12 cellular contexts compared by ENCODE assay signal in the genomic region with DNA sequence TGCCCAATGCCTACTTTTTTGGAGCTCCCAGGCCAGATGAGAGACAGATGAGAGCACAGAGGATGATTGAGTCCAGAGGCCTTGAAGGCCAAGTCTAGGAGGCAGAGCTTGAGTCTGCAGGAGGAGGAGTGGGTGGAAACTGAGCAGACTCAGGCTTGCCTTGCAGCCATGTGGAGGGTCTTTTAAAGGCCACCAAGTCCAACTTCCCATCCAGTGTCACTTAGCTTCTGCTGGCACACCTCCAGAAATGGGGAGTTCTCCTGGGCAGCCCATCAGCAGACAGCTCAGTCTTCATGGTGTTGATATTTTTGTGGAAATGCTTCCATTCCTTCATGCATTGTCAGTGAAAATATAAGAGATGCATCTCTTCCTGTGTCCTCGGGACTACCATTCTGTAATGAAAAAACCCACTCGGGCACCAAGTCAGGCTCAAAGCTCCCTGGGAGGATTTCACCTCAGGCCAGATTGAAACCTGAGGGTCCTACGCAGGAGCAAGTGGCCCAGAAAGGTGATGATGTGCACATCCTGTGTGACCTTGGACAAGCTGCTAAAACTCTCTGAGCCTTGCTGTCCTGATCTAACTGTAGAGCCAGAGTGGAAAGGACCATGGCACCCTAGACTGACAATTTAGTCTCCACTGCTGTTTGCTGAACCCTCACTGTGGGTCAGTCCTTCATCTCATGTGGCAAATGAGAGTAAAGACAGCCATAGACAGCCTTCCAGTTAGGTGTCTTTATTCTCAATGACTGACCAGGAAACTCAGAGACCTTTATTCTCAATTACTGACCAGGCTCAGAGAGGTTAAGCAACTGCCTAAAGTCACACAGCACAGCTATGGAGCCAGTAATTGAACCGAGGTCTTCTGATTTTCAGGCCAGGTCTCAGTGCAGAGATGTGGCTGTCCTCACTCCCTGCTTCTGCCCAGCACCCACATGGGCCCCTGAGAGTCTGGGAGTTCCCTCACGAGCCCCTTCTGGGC. TPM values are rescaled to one million over a fixed set of nuclear protein-coding genes. Genes with fewer than 3 reads are reported as not detected.
DNase-seq lines count a peak whose midpoint lies in the region; ATAC-seq and TF ChIP-seq lines count a peak whose summit lies in the region.
"Had no signal": no experiment of that assay in that cellular context is flagged by ENCODE, and none has a peak within 500 bp of the region (broad histone marks: within the 10 kb centered on the region; RNA-seq: fewer than 3 reads in every experiment).

No MANE protein-coding gene starts in this region.

- intact Hi-C loops in heart right ventricle (cut with DNase I) (loop anchor here in 5 of 10 donors (5.0 kb wide), 2 partner anchors 61 to 71 kb away; no protein-coding TSS in a partner anchor), left ventricle myocardium superior (cut with micrococcal nuclease) (loop anchor here (10.0 kb wide), 1 partner anchor 99 kb away; no protein-coding TSS in a partner anchor), uterus (cut with DNase I; ENCODE audit: low total_unique reads) (no loop called here)

- H3K36me3 Mint-ChIP-seq in central memory CD8-positive, alpha-beta T cell (ENCODE audit: insufficient read depth), result no peaks in the 10 kb centered on the region
- no peaks in the 10 kb centered on the region; a peak in 1 of 7 replicates for H3K36me3 Mint-ChIP-seq in H9 (ENCODE audit: insufficient read depth in 1 of 3, low read depth in 3 of 3)

- no peak overlapping the region for H3K23ac ChIP-seq in H9 (ENCODE audit: insufficient read length, low read depth, low read length)

- H3K4ac ChIP-seq in H9 (ENCODE audit: low read depth, low read length), result no peak overlapping the region

- H3T11ph ChIP-seq in H9 (ENCODE audit: low read length), result no peak overlapping the region

- ATAC-seq in heart right ventricle, result no peak
- no peak for ATAC-seq in left ventricle myocardium superior
- peak; percentile 16 for ATAC-seq in central memory CD8-positive, alpha-beta T cell (replicated peaks; ENCODE audit: extremely low read depth, poor library complexity, severe bottlenecking)
- ATAC-seq: HCT116 had no signal

- H3K4me1 ChIP-seq in heart right ventricle (peaks cover 13 to 66% (median 43%) of the 10 kb centered on the region in 9 donors), Loucy (ENCODE audit: insufficient read depth, low read length, poor library complexity, severe bottlenecking) (peaks cover 27% of the 10 kb centered on the region), uterus (peaks cover 0 to 6% of the 10 kb centered on the region in 2 donors), H9 (ENCODE audit: insufficient read depth, low read length) (no peaks in the 10 kb centered on the region)

- H3K4me2 ChIP-seq in Loucy (ENCODE audit: low read depth, low read length, poor library complexity, severe bottlenecking) (peak overlapping the region; percentile 68), H9 (ENCODE audit: insufficient read depth, insufficient read length, low read length) (no peak overlapping the region)

- TF ChIP-seq CTCF in heart right ventricle (IDR thresholded peaks at IDR 0.05) (no peak), Loucy (conservative IDR thresholded peaks at IDR 0.05; ENCODE audit: low read length) (no peak), uterus (IDR thresholded peaks at IDR 0.05) (no peak), H9 (conservative IDR thresholded peaks at IDR 0.05) (no peak)

- H3K9me3 Mint-ChIP-seq in central memory CD8-positive, alpha-beta T cell, result no peaks in the 10 kb centered on the region
- no peaks in the 10 kb centered on the region for H3K9me3 Mint-ChIP-seq in H9
- H3K9me3 Mint-ChIP-seq: activated naive CD4-positive, alpha-beta T cell treated with anti-CD3 and anti-CD28 coated beads for 36 hours had no signal

- H2BK12ac ChIP-seq in H9 (ENCODE audit: insufficient read length, low read depth, low read length), result no peak overlapping the region

- H2BK120ac ChIP-seq in H9 (ENCODE audit: low read depth, low read length, poor library complexity, severe bottlenecking), result no peak overlapping the region

- H3K27me3 Mint-ChIP-seq in central memory CD8-positive, alpha-beta T cell, result peaks cover 15% of the 10 kb centered on the region
- H3K27me3 Mint-ChIP-seq in H9 (ENCODE audit: low read depth), result peaks cover 31% of the 10 kb centered on the region

- no peak overlapping the region for H2BK15ac ChIP-seq in H9 (ENCODE audit: low read depth, low read length)

- no peak overlapping the region for H3K14ac ChIP-seq in H9 (ENCODE audit: insufficient read depth, low read length)

- WGBS in heart right ventricle, 2 donors, result 83 to 90% methylated on average over 5 of the region's 5 CpGs
- no CpG with 5 or more reads among the region's 5 CpGs for WGBS in H9 (ENCODE audit: extremely low coverage, insufficient read length, low lambda C conversion rate)

- H2BK5ac ChIP-seq in H9 (ENCODE audit: insufficient read length, low read length), result no peak overlapping the region

- no peak overlapping the region for H4K91ac ChIP-seq in H9 (ENCODE audit: insufficient read length, low read depth, low read length)

- H3K23me2 ChIP-seq in H9 (ENCODE audit: insufficient read length, low read depth, low read length, poor library complexity, severe bottlenecking), result no peaks in the 10 kb centered on the region

- no peaks in the 10 kb centered on the region for H3F3A ChIP-seq in Loucy (ENCODE audit: low read depth)

- no peaks in the 10 kb centered on the region for H3K79me1 ChIP-seq in H9 (ENCODE audit: insufficient read depth, low read depth, low read length, poor library complexity, severe bottlenecking)

- H3K27me3 ChIP-seq in heart right ventricle (peaks cover 0 to 33% (median 0%) of the 10 kb centered on the region in 7 donors), Loucy (ENCODE audit: insufficient read depth, low read length, poor library complexity, severe bottlenecking) (no peaks in the 10 kb centered on the region), uterus (no peaks in the 10 kb centered on the region), H9 (ENCODE audit: insufficient read depth, low read length) (peaks cover 2% of the 10 kb centered on the region; the same call in 1 of the 2 replicates)

- no peaks in the 10 kb centered on the region for H3K9me2 ChIP-seq in Loucy (replicated peaks; ENCODE audit: low read depth, low read length)

- H4K5ac ChIP-seq in H9 (ENCODE audit: insufficient read length, low read depth, low read length), result no peak overlapping the region

- H2BK20ac ChIP-seq in H9 (ENCODE audit: low read depth, low read length, poor library complexity, severe bottlenecking), result no peak overlapping the region

- DNase-seq in heart right ventricle (no peak), left ventricle myocardium superior (no peak), uterus (no peak), Kasumi-1 (lab: John Stamatoyannopoulos, UW) (no peak), H9 (no peak), DMS79 (lab: John Stamatoyannopoulos, UW) (no peak)
- DNase-seq in central memory CD8-positive, alpha-beta T cell (ENCODE audit: low spot score in 2 of 2), result no peak
- DNase-seq: NCI-H226 had no signal

- H3K4me3 Mint-ChIP-seq in central memory CD8-positive, alpha-beta T cell, result peak overlapping the region; percentile 62
- H3K4me3 Mint-ChIP-seq in H9, result no peak overlapping the region
- H3K4me3 Mint-ChIP-seq: activated naive CD4-positive, alpha-beta T cell treated with anti-CD3 and anti-CD28 coated beads for 36 hours had no signal

- H3K36me3 ChIP-seq in heart right ventricle (no peaks in the 10 kb centered on the region), Loucy (ENCODE audit: insufficient read depth, low read length) (no peaks in the 10 kb centered on the region), uterus (no peaks in the 10 kb centered on the region)

- H2AFZ ChIP-seq in Loucy (ENCODE audit: low read length), result peak overlapping the region; percentile 58
- H2AFZ ChIP-seq in H9 (ENCODE audit: low read length), result no peak overlapping the region

- no peak for TF ChIP-seq POLR2A in uterus (IDR thresholded peaks at IDR 0.05)

- H3K4me3 ChIP-seq in heart right ventricle (no peak overlapping the region), Loucy (ENCODE audit: low read length, poor library complexity, severe bottlenecking) (peak overlapping the region; percentile 51), uterus (no peak overlapping the region)

- H3K79me2 ChIP-seq in Loucy (ENCODE audit: insufficient read depth, low read length), result no peaks in the 10 kb centered on the region
- H3K79me2 ChIP-seq in H9 (ENCODE audit: insufficient read depth, low read length), result no peaks in the 10 kb centered on the region

- no peak overlapping the region for H2AK5ac ChIP-seq in H9 (ENCODE audit: insufficient read length, low read length)

- no peaks in the 10 kb centered on the region for H4K20me1 ChIP-seq in Loucy (ENCODE audit: insufficient read depth, low read length, poor library complexity, severe bottlenecking)
- no peaks in the 10 kb centered on the region for H4K20me1 ChIP-seq in H9 (ENCODE audit: control insufficient read depth, insufficient read depth, insufficient read length)

- peak overlapping the region; percentile 68 for H3K27ac Mint-ChIP-seq in central memory CD8-positive, alpha-beta T cell (ENCODE audit: low read depth)
- no peak overlapping the region for H3K27ac Mint-ChIP-seq in H9
- H3K27ac Mint-ChIP-seq: activated naive CD4-positive, alpha-beta T cell treated with anti-CD3 and anti-CD28 coated beads for 36 hours had no signal

- no peaks in the 10 kb centered on the region for H3K9me3 ChIP-seq in heart right ventricle
- H3K9me3 ChIP-seq in Loucy (ENCODE audit: insufficient read depth, low read depth, low read length), result no peaks in the 10 kb centered on the region
- H3K9me3 ChIP-seq in uterus, result no peaks in the 10 kb centered on the region
- no peaks in the 10 kb centered on the region for H3K9me3 ChIP-seq in H9 (ENCODE audit: control insufficient read depth, low read depth, low read length)

- no peak overlapping the region for H3K18ac ChIP-seq in H9 (ENCODE audit: insufficient read length, low read depth, low read length)

- H3K56ac ChIP-seq in H9 (ENCODE audit: insufficient read length, low read depth, low read length), result no peak overlapping the region

- H3K9ac ChIP-seq in Loucy (ENCODE audit: low read depth, low read length, poor library complexity, severe bottlenecking) (peak overlapping the region; percentile 10), H9 (ENCODE audit: extremely low read depth, insufficient read length, low read length) (no peak overlapping the region)

- H3K27ac ChIP-seq in heart right ventricle (peak overlapping the region in 8 of 10 donors; percentile 15 to 96 (median 90)), uterus (peak overlapping the region; percentile 19 to 83), H9 (ENCODE audit: insufficient read length, low read depth, low read length) (no peak overlapping the region)
- H3K27ac ChIP-seq: VCaP had no signal

- no peak overlapping the region for H4K8ac ChIP-seq in H9 (replicated peaks; ENCODE audit: insufficient read length, low read depth, low read length)

- H3K4me1 Mint-ChIP-seq in central memory CD8-positive, alpha-beta T cell, result peaks cover 27% of the 10 kb centered on the region
- peaks cover 3 to 10% of the 10 kb centered on the region in 2 experiments; a peak in 3 of 4 replicates for H3K4me1 Mint-ChIP-seq in H9

RNA-seq across cellular contexts. Expression of gene LRRC32, which starts 2.9 kb away (rescaled TPM):
- total RNA-seq in heart right ventricle (10 to 100 TPM; 16.7 to 61.3 (median 31.5) TPM), left ventricle myocardium superior (30.8 TPM), uterus (100 to 1,000 TPM in 1 of 4 donors, 10 to 100 TPM in 2, 1 to 10 TPM in 1; 10.0 to 121 (median 17.5) TPM), H9 (2021) (0.46 and 0.59 TPM in 2 replicates)
- 100 to 1,000 TPM in 1 of 2 donors, 10 to 100 TPM in 1; 62.4 to 215 TPM for polyA plus RNA-seq in heart right ventricle
